Comparison of ENCODE assay signal across 8 cellular contexts in genomic region chr16:12228607-12229499, GRCh38.
A peak's percentile ranks its signal among the peaks of the same experiment; 100 is the strongest.
DNase-seq lines count a peak whose midpoint lies in the region; ATAC-seq, FAIRE-seq and TF ChIP-seq lines count a peak whose summit lies in the region.

No MANE protein-coding gene starts in this region.

- BruUV-seq in A673 (replicated peaks; lab: Mats Ljungman, UMichigan), result no TSS peak

- H3K9me3 Mint-ChIP-seq in neural crest cell, result no peaks in the 10 kb centered on the region

- H3K36me3 ChIP-seq in A673 (ENCODE audit: insufficient read depth, low read length, poor library complexity, severe bottlenecking), result no peaks in the 10 kb centered on the region
- H3K36me3 ChIP-seq in WERI-Rb-1, result no peaks in the 10 kb centered on the region

- no peak overlapping the region for H3K4me3 Mint-ChIP-seq in neural crest cell

- FAIRE-seq in RCC 7860 (lab: Jason Lieb, UNC), result no peak

- peak; percentile 86 for TF ChIP-seq CTCF in A673 (conservative IDR thresholded peaks at IDR 0.05; ENCODE audit: low read depth, low read length)
- TF ChIP-seq CTCF in WERI-Rb-1 (IDR thresholded peaks at IDR 0.05; ENCODE audit: low read depth, low read length), result peak; percentile 95
- TF ChIP-seq CTCF in fibroblast of pulmonary artery (IDR thresholded peaks at IDR 0.05; ENCODE audit: low read length, missing control alignments), result peak; percentile 83
- peak; percentile 80 for TF ChIP-seq CTCF in neural crest cell (conservative IDR thresholded peaks at IDR 0.05)

- H3K9me3 ChIP-seq in A673 (ENCODE audit: low read depth, low read length, poor library complexity, severe bottlenecking) (no peaks in the 10 kb centered on the region), WERI-Rb-1 (ENCODE audit: severe bottlenecking) (no peaks in the 10 kb centered on the region)

- DNase-seq in A673 (ENCODE audit: low spot score) (peak; percentile 69), GM03348 (ENCODE audit: low spot score) (peak; percentile 75), NCI-H146 (lab: John Stamatoyannopoulos, UW) (peak; percentile 81), WERI-Rb-1 (peak; percentile 70), fibroblast of pulmonary artery (ENCODE audit: low read depth) (peak; percentile 64), neural crest cell (ENCODE audit: low read depth, low spot score) (peak; percentile 58), RCC 7860 (ENCODE audit: low spot score) (no peak)

- intact Hi-C loops in A673 (cut with micrococcal nuclease; ENCODE audit: unreplicated experiment), result no loop called here

- no peak overlapping the region for H3K4me3 ChIP-seq in A673 (ENCODE audit: low read depth, low read length, poor library complexity, severe bottlenecking)
- H3K4me3 ChIP-seq in WERI-Rb-1 (ENCODE audit: low read depth, low read length), result no peak overlapping the region
- H3K4me3 ChIP-seq in fibroblast of pulmonary artery (replicated peaks; ENCODE audit: low read depth, low read length), result no peak overlapping the region

- H3K27me3 ChIP-seq in A673 (replicated peaks; ENCODE audit: insufficient read depth, low read depth, low read length, poor library complexity) (no peaks in the 10 kb centered on the region), WERI-Rb-1 (ENCODE audit: insufficient read depth, low read depth, severe bottlenecking) (no peaks in the 10 kb centered on the region)

- H3K4me1 Mint-ChIP-seq in neural crest cell, result peaks cover 8% of the 10 kb centered on the region

- no peak for ATAC-seq in GM18909 (IDR thresholded peaks at IDR 0.05; ENCODE audit: poor library complexity, unreplicated experiment)

- POLR2A ChIA-PET in A673 (lab: Charles Lee; ENCODE audit: low non-redundant PET), result no interaction called here

- peaks cover 3% of the 10 kb centered on the region for H3K27me3 Mint-ChIP-seq in neural crest cell (ENCODE audit: low read depth)

- H3K4me1 ChIP-seq in A673 (ENCODE audit: insufficient read depth, low read length, poor library complexity, severe bottlenecking), result no peaks in the 10 kb centered on the region

- no peak overlapping the region for H3K27ac Mint-ChIP-seq in neural crest cell (ENCODE audit: unreplicated experiment)

- CTCF ChIA-PET in A673 (lab: Charles Lee), result interaction anchor here (0.6 to 1.0 kb wide), 4 partner anchors 8 to 133 kb away, joined by 3 to 5 read pairs (median 4); no protein-coding TSS in a partner anchor

- no peak overlapping the region for H3K27ac ChIP-seq in A673 (ENCODE audit: low read depth, low read length, poor library complexity, severe bottlenecking)
- no peak overlapping the region for H3K27ac ChIP-seq in WERI-Rb-1

- no peaks in the 10 kb centered on the region for H3K36me3 Mint-ChIP-seq in neural crest cell (ENCODE audit: low read depth)
